In genomic region chr7:90611115-90611514, GRCh38 we compare ENCODE assay signal across 17 cellular contexts.
"Had no signal": no experiment of that assay in that cellular context is flagged by ENCODE, and none has a peak within 500 bp of the region (broad histone marks: within the 10 kb centered on the region; RNA-seq: fewer than 3 reads in every experiment).

No MANE protein-coding gene starts in this region.

- H3K9me3 Mint-ChIP-seq: activated T-helper 1 cell treated with anti-CD3 and anti-CD28 coated beads, Interleukin-12 subunit alpha, Interleukin-12 subunit beta, Interleukin-2, Interleukin-4 antibody, amounts not matched to agents 30 ng/mL and 10 ng/mL and 1 ng/mL, durations not matched to agents 14 hours and 24 hours and 36 hours; stimulated activated naive CD8-positive, alpha-beta T cell treated with anti-CD3 and anti-CD28 coated beads, Interleukin-15, amount 100 ng/mL, for 72 hours; type B pancreatic cell had no signal

- DNase-seq: activated CD4-positive, CD25-positive, alpha-beta regulatory T cell treated with anti-CD3 and anti-CD28 coated beads, Interleukin-2, amount 50 U/mL, for 72 hours; activated naive CD4-positive, alpha-beta T cell; dermis blood vessel endothelial cell; effector memory CD8-positive, alpha-beta T cell; left colon; lower lobe of right lung; stimulated activated CD4-positive, alpha-beta T cell treated with anti-CD3 and anti-CD28 coated beads, Interleukin-15, amount 100 ng/mL, for 24 hours; stimulated activated CD4-positive, alpha-beta T cell treated with anti-CD3 and anti-CD28 coated beads, Interleukin-4, amount 100 ng/mL, for 24 hours; stimulated activated naive CD8-positive, alpha-beta T cell treated with anti-CD3 and anti-CD28 coated beads, Interleukin-15, amount 100 ng/mL, for 72 hours had no signal

- H3K4me3 Mint-ChIP-seq: activated T-helper 1 cell treated with anti-CD3 and anti-CD28 coated beads, Interleukin-12 subunit alpha, Interleukin-12 subunit beta, Interleukin-2, Interleukin-4 antibody, amounts not matched to agents 30 ng/mL and 10 ng/mL and 1 ng/mL, durations not matched to agents 14 hours and 24 hours and 36 hours; effector memory CD8-positive, alpha-beta T cell; stimulated activated naive CD8-positive, alpha-beta T cell treated with anti-CD3 and anti-CD28 coated beads, Interleukin-15, amount 100 ng/mL, for 72 hours; type B pancreatic cell had no signal

- H3K27ac Mint-ChIP-seq: activated T-helper 1 cell treated with anti-CD3 and anti-CD28 coated beads, Interleukin-12 subunit alpha, Interleukin-12 subunit beta, Interleukin-2, Interleukin-4 antibody, amounts not matched to agents 30 ng/mL and 10 ng/mL and 1 ng/mL, durations not matched to agents 14 hours and 24 hours and 36 hours; effector memory CD8-positive, alpha-beta T cell; progenitor cell of endocrine pancreas; type B pancreatic cell had no signal

- ATAC-seq: effector memory CD8-positive, alpha-beta T cell; gastroesophageal sphincter; left colon; lower lobe of right lung; stimulated activated naive CD8-positive, alpha-beta T cell treated with anti-CD3 and anti-CD28 coated beads, Interleukin-15, amount 100 ng/mL, for 72 hours had no signal

- H3K27me3 ChIP-seq: ascending aorta, gastroesophageal sphincter, right atrium auricular region had no signal

- H3K27ac ChIP-seq: ascending aorta, epithelial cell of prostate, gastroesophageal sphincter, lower lobe of right lung, skin epidermis had no signal

- H3K4me1 ChIP-seq: ascending aorta had no signal

- H3K27me3 Mint-ChIP-seq: effector memory CD8-positive, alpha-beta T cell; progenitor cell of endocrine pancreas; type B pancreatic cell had no signal
